ENCODE assay signal across 17 cellular contexts in genomic region chr22:39913886-39914285, GRCh38. TPM values are rescaled to one million over a fixed set of nuclear protein-coding genes. Genes with fewer than 3 reads are reported as not detected.
DNase-seq lines count a peak whose midpoint lies in the region; ATAC-seq and TF ChIP-seq lines count a peak whose summit lies in the region.
"Had no signal": no experiment of that assay in that cellular context is flagged by ENCODE, and none has a peak within 500 bp of the region (broad histone marks: within the 10 kb centered on the region; RNA-seq: fewer than 3 reads in every experiment).

No MANE protein-coding gene starts in this region.

- H3K4me3 Mint-ChIP-seq in activated CD8-positive, alpha-beta memory T cell treated with anti-CD3 and anti-CD28 coated beads, Interleukin-2, amount 10 ng/mL, durations not matched to agents 7 days and 5 days, result peak overlapping the region; percentile 90

- peaks cover 83% of the 10 kb centered on the region for H3K4me1 Mint-ChIP-seq in activated CD8-positive, alpha-beta memory T cell treated with anti-CD3 and anti-CD28 coated beads, Interleukin-2, amount 10 ng/mL, durations not matched to agents 7 days and 5 days

- peak overlapping the region; percentile 91 for H3K27ac Mint-ChIP-seq in activated CD8-positive, alpha-beta memory T cell treated with anti-CD3 and anti-CD28 coated beads, Interleukin-2, amount 10 ng/mL, durations not matched to agents 7 days and 5 days

- CTCF ChIA-PET in activated CD8-positive, alpha-beta memory T cell treated with anti-CD3 and anti-CD28 coated beads, Interleukin-2, amount 10 ng/mL, durations not matched to agents 7 days and 5 days (lab: Charles Lee), result interaction anchor here (0.6 to 12.2 kb wide), 5 partner anchors 12 to 347 kb away, joined by 3 to 171 read pairs (median 3); no protein-coding TSS in a partner anchor

- H3K4me3 ChIP-seq in retinal pigment epithelial cell (ENCODE audit: low read length), result no peak overlapping the region
- H3K4me3 ChIP-seq: ascending aorta, right atrium auricular region, uterus had no signal

- no peak for DNase-seq in activated CD8-positive, alpha-beta memory T cell treated with anti-CD3 and anti-CD28 coated beads, Interleukin-2, amount 10 ng/mL, durations not matched to agents 7 days and 5 days
- no peak for DNase-seq in activated CD8-positive, alpha-beta memory T cell treated with anti-CD3 and anti-CD28 coated beads for 24 hours
- DNase-seq in NCI-H2227 treated with DMSO at 0.1 percent for 48 hours (lab: John Stamatoyannopoulos, UW), result peak; percentile 79
- DNase-seq in amniotic epithelial cell (ENCODE audit: low read depth), result peak; percentile 50
- peak; percentile 57 for DNase-seq in retinal pigment epithelial cell (ENCODE audit: low read depth)
- no peak for DNase-seq in HK-2 (ENCODE audit: unreplicated experiment)
- DNase-seq in NCI-H510A (lab: John Stamatoyannopoulos, UW), result no peak
- DNase-seq in NCI-H2107 treated with DMSO at 0.1 percent for 48 hours (lab: John Stamatoyannopoulos, UW; ENCODE audit: unreplicated experiment), result no peak
- DNase-seq: COR-L47; Karpas-422; kidney; NK-92 treated with Interleukin-12 subunit alpha and Interleukin-12 subunit beta, amount 100 ng/mL, for 24 hours; uterus had no signal

- H3K27me3 Mint-ChIP-seq in activated CD8-positive, alpha-beta memory T cell treated with anti-CD3 and anti-CD28 coated beads, Interleukin-2, amount 10 ng/mL, durations not matched to agents 7 days and 5 days, result no peaks in the 10 kb centered on the region

- TF ChIP-seq CTCF in retinal pigment epithelial cell (conservative IDR thresholded peaks at IDR 0.05; ENCODE audit: low read depth, low read length), result no peak

- peaks cover 62% of the 10 kb centered on the region for H3K36me3 Mint-ChIP-seq in activated CD8-positive, alpha-beta memory T cell treated with anti-CD3 and anti-CD28 coated beads, Interleukin-2, amount 10 ng/mL, durations not matched to agents 7 days and 5 days

- ATAC-seq in activated CD8-positive, alpha-beta memory T cell treated with anti-CD3 and anti-CD28 coated beads, Interleukin-2, amount 10 ng/mL, durations not matched to agents 7 days and 5 days, result no peak

- no peaks in the 10 kb centered on the region for H3K9me3 Mint-ChIP-seq in activated CD8-positive, alpha-beta memory T cell treated with anti-CD3 and anti-CD28 coated beads, Interleukin-2, amount 10 ng/mL, durations not matched to agents 7 days and 5 days (ENCODE audit: low read depth)

RNA-seq across cellular contexts. Expression of gene GRAP2, which starts 13.0 kb away (rescaled TPM):
- 100 to 1,000 TPM; 183 to 257 TPM for total RNA-seq in activated CD8-positive, alpha-beta memory T cell treated with anti-CD3 and anti-CD28 coated beads, Interleukin-2, amount 10 ng/mL, durations not matched to agents 7 days and 5 days
- total RNA-seq: ascending aorta, chondrocyte had no signal

RNA-seq across cellular contexts. Expression of gene ENTHD1, which starts 20.3 kb away (rescaled TPM):
- under 1 TPM; 0.21 to 0.41 TPM for total RNA-seq in activated CD8-positive, alpha-beta memory T cell treated with anti-CD3 and anti-CD28 coated beads, Interleukin-2, amount 10 ng/mL, durations not matched to agents 7 days and 5 days
- total RNA-seq: chondrocyte, kidney, mesenteric fat pad, right atrium auricular region had no signal

RNA-seq across cellular contexts. Expression of gene TMA7B, which starts 46.3 kb away (rescaled TPM):
- total RNA-seq in activated CD8-positive, alpha-beta memory T cell treated with anti-CD3 and anti-CD28 coated beads, Interleukin-2, amount 10 ng/mL, durations not matched to agents 7 days and 5 days, result 10 to 100 TPM in 1 of 2 experiments, 1 to 10 TPM in 1; 5.1 to 11.0 TPM
- total RNA-seq: ascending aorta, chondrocyte, mesenteric fat pad, right atrium auricular region, uterus had no signal

Comparison
In these comparisons a context has a peak if more than half of its experiments do, and no peak if none do; other contexts are left out.
1. DNase-seq: peak in NCI-H2227 treated with DMSO at 0.1 percent for 48 hours (single experiment), amniotic epithelial cell (single experiment) and retinal pigment epithelial cell (single experiment); none in activated CD8-positive, alpha-beta memory T cell treated with anti-CD3 and anti-CD28 coated beads, Interleukin-2, amount 10 ng/mL, durations not matched to agents 7 days and 5 days (single experiment), activated CD8-positive, alpha-beta memory T cell treated with anti-CD3 and anti-CD28 coated beads for 24 hours (single experiment), HK-2 (single experiment), NCI-H510A (single experiment) and NCI-H2107 treated with DMSO at 0.1 percent for 48 hours (single experiment).